Comparison of ENCODE assay signal across 3 cellular contexts in genomic region chr1:16931206-16931895, GRCh38.
TF ChIP-seq lines count a peak whose summit lies in the region.

No MANE protein-coding gene starts in this region.

TF ChIP-seq in HEK293, 187 proteins besides CTCF, POLR2A, EP300 and RAD21:
- TF ChIP-seq ZNF768 (tag by site-specific recombination; IDR thresholded peaks at IDR 0.05): peak; percentile 97; the same call in 1 of the 2 replicates

TF ChIP-seq in K562, 482 proteins besides CTCF, POLR2A, EP300 and RAD21:
- TF ChIP-seq RBM25 (IDR thresholded peaks at IDR 0.05; ENCODE audit: low read depth, low read length, severe bottlenecking) (peak; percentile 90), MAFG (tag; conservative IDR thresholded peaks at IDR 0.05) (peak; percentile 17; the same call in 1 of the 2 replicates), NFE2 (IDR thresholded peaks at IDR 0.05; ENCODE audit: low read depth) (0 out of 2 replicates have a peak, but pooled peaks have one; percentile 17), ADNP (tag; IDR thresholded peaks at IDR 0.05) (peak; percentile 65; the same call in 1 of the 2 replicates), ZNF316 (IDR thresholded peaks at IDR 0.05) (peak; percentile 40; the same call in 1 of the 2 replicates), BCOR (IDR thresholded peaks at IDR 0.05) (peak; percentile 96), ARNT (IDR thresholded peaks at IDR 0.05) (peak in 1 of 2 experiments; percentile 59; a peak in 1 of 4 replicates), ZFP36 (IDR thresholded peaks at IDR 0.05; ENCODE audit: low read depth, low read length, partially characterized antibody) (peak; percentile 90), BRD9 (IDR thresholded peaks at IDR 0.05; ENCODE audit: low read depth, partially characterized antibody) (peak; percentile 56), FOSL1 (tag; conservative IDR thresholded peaks at IDR 0.05) (0 out of 2 replicates have a peak, but pooled peaks have one; percentile 20), SMARCA5 (IDR thresholded peaks at IDR 0.05) (peak; percentile 92), ATF7 (IDR thresholded peaks at IDR 0.05) (0 out of 2 replicates have a peak, but pooled peaks have one; percentile 14), ZNF384 (IDR thresholded peaks at IDR 0.05; ENCODE audit: low read depth, low read length) (peak; percentile 47), HDAC2 (IDR thresholded peaks at IDR 0.05) (0 out of 2 replicates have a peak, but pooled peaks have one; percentile 40), KDM1A (IDR thresholded peaks at IDR 0.05) (peak in 1 of 2 experiments; percentile 59; a peak in 1 of 4 replicates)

TF ChIP-seq in HepG2, 621 proteins besides CTCF, POLR2A, EP300 and RAD21:
- peak; percentile 50; the same call in 1 of the 2 replicates for TF ChIP-seq ZNF768 (CRISPR knock-in tag; IDR thresholded peaks at IDR 0.05)
